In genomic region chr3:12948371-12948770, GRCh38 we compare ENCODE assay signal across 1 cellular context.
TF ChIP-seq lines count a peak whose summit lies in the region.

No MANE protein-coding gene starts in this region.

TF ChIP-seq in K562, 482 proteins besides CTCF, POLR2A, EP300 and RAD21 (continued from another document):
- TF ChIP-seq E2F8 (IDR thresholded peaks at IDR 0.05; ENCODE audit: low read depth, partially characterized antibody) (no peak), ZNF146 (CRISPR knock-in tag; IDR thresholded peaks at IDR 0.05; ENCODE audit: unreplicated experiment) (no peak)
